1 cellular context compared by ENCODE assay signal in genomic region chr11:836700-837099, GRCh38.
A peak's percentile ranks its signal among the peaks of the same experiment; 100 is the strongest.
TF ChIP-seq lines count a peak whose summit lies in the region.

No MANE protein-coding gene starts in this region.

TF ChIP-seq in K562, 482 proteins besides CTCF, POLR2A, EP300 and RAD21:
- TF ChIP-seq ZNF280A (IDR thresholded peaks at IDR 0.05; ENCODE audit: low read depth, partially characterized antibody) (no peak), RBFOX2 (IDR thresholded peaks at IDR 0.05; ENCODE audit: low read depth, low read length) (peak; percentile 26), ZNF740 (CRISPR knock-in tag; IDR thresholded peaks at IDR 0.05) (peak; percentile 60; the same call in 1 of the 2 replicates), ZNF740 (tag; IDR thresholded peaks at IDR 0.05) (no peak), ZNF586 (CRISPR knock-in tag; conservative IDR thresholded peaks at IDR 0.05) (no peak)
